8 cellular contexts compared by ENCODE assay signal in genomic region chr1:66764994-66765578, GRCh38. TPM values are rescaled to one million over a fixed set of nuclear protein-coding genes. Genes with fewer than 3 reads are reported as not detected.
DNase-seq lines count a peak whose midpoint lies in the region; ATAC-seq, FAIRE-seq and TF ChIP-seq lines count a peak whose summit lies in the region.

No MANE protein-coding gene starts in this region.

- no peak overlapping the region for H3K27ac ChIP-seq in CD4-positive, alpha-beta T cell (ENCODE audit: low read depth, low read length)
- H3K27ac ChIP-seq in Panc1 (ENCODE audit: low read length) (no peak overlapping the region), heart left ventricle (no peak overlapping the region), small intestine (ENCODE audit: low read depth in 1 of 2, low read length in 1 of 2) (no peak overlapping the region)

- H3K27me3 ChIP-seq in CD4-positive, alpha-beta T cell (ENCODE audit: control insufficient read depth, insufficient read depth, low read length) = no peaks in the 10 kb centered on the region
- no peaks in the 10 kb centered on the region for H3K27me3 ChIP-seq in Panc1 (ENCODE audit: control insufficient read depth, insufficient read depth, low read length)
- no peaks in the 10 kb centered on the region for H3K27me3 ChIP-seq in heart left ventricle
- H3K27me3 ChIP-seq in small intestine (ENCODE audit: control insufficient read depth in 2 of 2, insufficient read depth in 2 of 2, low read length in 2 of 2) = no peaks in the 10 kb centered on the region

- H3K27me3 Mint-ChIP-seq in CD4-positive, alpha-beta T cell = no peaks in the 10 kb centered on the region

- no TSS peak for BruUV-seq in Panc1 (replicated peaks; lab: Mats Ljungman, UMichigan)

- TF ChIP-seq POLR2A in heart left ventricle (IDR thresholded peaks at IDR 0.05) = no peak

- no peak overlapping the region for H3K27ac Mint-ChIP-seq in CD4-positive, alpha-beta T cell
- H3K27ac Mint-ChIP-seq in activated naive CD4-positive, alpha-beta T cell treated with anti-CD3 and anti-CD28 coated beads, Interleukin-2, amount 50 U/mL, for 72 hours = no peak overlapping the region

- 16 to 21% (median 18%) methylated on average over 3 of the region's 3 CpGs for WGBS in heart left ventricle, 4 donors
- 12 to 23% (median 21%) methylated on average over 3 of the region's 3 CpGs for WGBS in small intestine, 3 donors

- peak in 8 of 10 experiments; percentile 22 to 51 (median 40) for DNase-seq in CD4-positive, alpha-beta T cell
- DNase-seq in GM19239 (ENCODE audit: insufficient read length, low spot score) = no peak
- DNase-seq in HUDEP-2 (lab: John Stamatoyannopoulos, UW; ENCODE audit: unreplicated experiment in 76 of 76) = peak in 40 of 76 experiments; percentile 6 to 67 (median 33)
- peak; percentile 60 for DNase-seq in Panc1 (ENCODE audit: low read depth, low spot score)
- peak in 1 of 2 donors; percentile 61 for DNase-seq in activated naive CD4-positive, alpha-beta T cell treated with anti-CD3 and anti-CD28 coated beads, Interleukin-2, amount 50 U/mL, for 72 hours (ENCODE audit: low spot score in 2 of 2)
- peak in 2 of 5 donors; percentile 18 to 21 for DNase-seq in heart left ventricle
- peak; percentile 45 for DNase-seq in small intestine

- in situ Hi-C loops in Panc1 (cut with HindIII; ENCODE audit: low pct_unique_long_range_greater_than_20kb, low sequenced_read_pairs) = no loop called here

- no peaks in the 10 kb centered on the region for H3K36me3 Mint-ChIP-seq in CD4-positive, alpha-beta T cell (ENCODE audit: low read depth)
- H3K36me3 Mint-ChIP-seq in activated naive CD4-positive, alpha-beta T cell treated with anti-CD3 and anti-CD28 coated beads, Interleukin-2, amount 50 U/mL, for 72 hours = no peaks in the 10 kb centered on the region

- H3K36me3 ChIP-seq in Panc1 (ENCODE audit: control insufficient read depth, insufficient read depth, low read length) (no peaks in the 10 kb centered on the region), heart left ventricle (no peaks in the 10 kb centered on the region), small intestine (ENCODE audit: control insufficient read depth in 2 of 2, insufficient read depth in 2 of 2, low read length in 2 of 2) (no peaks in the 10 kb centered on the region)

- ATAC-seq in CD4-positive, alpha-beta T cell (ENCODE audit: poor library complexity) = peak; percentile 69
- ATAC-seq in Panc1 (no peak; the same call in 1 of the 2 replicates), heart left ventricle (peak in 1 of 4 donors; percentile 52), GM18873 (IDR thresholded peaks at IDR 0.05; ENCODE audit: low FRiP score, unreplicated experiment) (no peak)
- ATAC-seq in activated naive CD4-positive, alpha-beta T cell treated with anti-CD3 and anti-CD28 coated beads, Interleukin-2, amount 50 U/mL, for 72 hours = peak; percentile 52 to 64

- FAIRE-seq in GM19239 (lab: Jason Lieb, UNC) (peak; percentile 33), small intestine (lab: Jason Lieb, UNC) (no peak)

- H3K4me3 ChIP-seq in Panc1 (ENCODE audit: low read depth in 2 of 2, low read length in 2 of 2) (no peak overlapping the region), heart left ventricle (no peak overlapping the region), small intestine (ENCODE audit: low read depth in 1 of 2, low read length in 2 of 2) (no peak overlapping the region)

- H3K9me3 Mint-ChIP-seq in CD4-positive, alpha-beta T cell = no peaks in the 10 kb centered on the region
- no peaks in the 10 kb centered on the region for H3K9me3 Mint-ChIP-seq in activated naive CD4-positive, alpha-beta T cell treated with anti-CD3 and anti-CD28 coated beads, Interleukin-2, amount 50 U/mL, for 72 hours

- TF ChIP-seq CTCF in CD4-positive, alpha-beta T cell (IDR thresholded peaks at IDR 0.05) = peak; percentile 86
- TF ChIP-seq CTCF in Panc1 (IDR thresholded peaks at IDR 0.05) (peak; percentile 76; the same call in 1 of the 2 replicates), heart left ventricle (IDR thresholded peaks at IDR 0.05) (peak; percentile 62 to 84 (median 78))

- H3K4me1 Mint-ChIP-seq in CD4-positive, alpha-beta T cell (ENCODE audit: low read depth) = peaks cover 15% of the 10 kb centered on the region

- CTCF ChIA-PET in CD4-positive, alpha-beta T cell (lab: Charles Lee) = interaction anchor here (0.6 to 1.7 kb wide), 8 partner anchors 9 to 995 kb away, joined by 3 to 19 read pairs (median 3); no protein-coding TSS in a partner anchor
- CTCF ChIA-PET in Panc1 (lab: Charles Lee) = interaction anchor here (0.5 to 0.8 kb wide), 4 partner anchors 32 to 224 kb away, joined by 3 to 6 read pairs (median 4); no protein-coding TSS in a partner anchor

- H3K4me1 ChIP-seq in Panc1 (ENCODE audit: control insufficient read depth, insufficient read depth, low read length) = no peaks in the 10 kb centered on the region
- peaks cover 0 to 4% (median 0%) of the 10 kb centered on the region in 12 donors for H3K4me1 ChIP-seq in heart left ventricle
- no peaks in the 10 kb centered on the region for H3K4me1 ChIP-seq in small intestine (ENCODE audit: control insufficient read depth in 2 of 2, insufficient read depth in 1 of 2, low read depth in 1 of 2, low read length in 1 of 2)

- H3K4me3 Mint-ChIP-seq in CD4-positive, alpha-beta T cell = no peak overlapping the region

- POLR2A ChIA-PET in CD4-positive, alpha-beta T cell (lab: Charles Lee) = interaction anchor here (0.9 to 1.3 kb wide), 4 partner anchors 12 to 384 kb away, joined by 3 to 6 read pairs (median 4); no protein-coding TSS in a partner anchor
- POLR2A ChIA-PET in Panc1 (lab: Charles Lee) = no interaction called here

- no peaks in the 10 kb centered on the region for H3K9me3 ChIP-seq in CD4-positive, alpha-beta T cell (ENCODE audit: control insufficient read depth, low read length)
- H3K9me3 ChIP-seq in Panc1 (ENCODE audit: control insufficient read depth, insufficient read depth, low read depth, low read length) = no peaks in the 10 kb centered on the region
- peaks cover 0 to 7% (median 0%) of the 10 kb centered on the region in 12 donors for H3K9me3 ChIP-seq in heart left ventricle
- no peaks in the 10 kb centered on the region for H3K9me3 ChIP-seq in small intestine (ENCODE audit: control insufficient read depth, low read depth)

- intact Hi-C loops in CD4-positive, alpha-beta T cell (cut with DNase I, micrococcal nuclease) = loop anchor here (1.0 to 10.0 kb wide), 10 partner anchors 160 to 990 kb away; partner anchors contain the start of genes DNAI4 (in 1 of the 2) and MIER1 (in 1 of the 2)
- intact Hi-C loops in Panc1 (cut with micrococcal nuclease; ENCODE audit: unreplicated experiment) = loop anchor here (5.0 to 10.0 kb wide), 4 partner anchors 170 to 447 kb away; no protein-coding TSS in a partner anchor
- intact Hi-C loops in heart left ventricle (cut with DNase I) = loop anchor here (1.0 to 10.0 kb wide), 12 partner anchors 150 to 740 kb away; partner anchors contain the start of genes DNAI4 (in 3 of the 10), MIER1 (in 3 of the 10) and SLC35D1 (in 1 of the 10)

RNA-seq across cellular contexts. Expression of gene DYNLT5, which starts 12.8 kb away (rescaled TPM):
- not detected for total RNA-seq in CD4-positive, alpha-beta T cell
- not detected for total RNA-seq in Panc1 (2021; ENCODE audit: unreplicated experiment)
- not detected for polyA plus RNA-seq in Panc1 (2012; ENCODE audit: insufficient read length)
- not detected for total RNA-seq in activated naive CD4-positive, alpha-beta T cell treated with anti-CD3 and anti-CD28 coated beads, Interleukin-2, amount 50 U/mL, for 72 hours
- 1 to 10 TPM in 6 of 9 donors, under 1 TPM in 3; 0.48 to 7.3 (median 1.8) TPM for total RNA-seq in heart left ventricle
- 1 to 10 TPM; 1.7 to 3.1 TPM for polyA plus RNA-seq in heart left ventricle
- under 1 TPM in 1 of 3 donors, not detected in 2; 0.39 TPM for polyA plus RNA-seq in small intestine

RNA-seq across cellular contexts. Expression of gene INSL5, which starts 36.0 kb away (rescaled TPM):
- not detected for total RNA-seq in CD4-positive, alpha-beta T cell
- total RNA-seq in Panc1 (2021; ENCODE audit: unreplicated experiment) = not detected
- not detected for polyA plus RNA-seq in Panc1 (2012; ENCODE audit: insufficient read length)
- not detected for total RNA-seq in activated naive CD4-positive, alpha-beta T cell treated with anti-CD3 and anti-CD28 coated beads, Interleukin-2, amount 50 U/mL, for 72 hours
- total RNA-seq in heart left ventricle = not detected
- polyA plus RNA-seq in heart left ventricle = not detected
- polyA plus RNA-seq in small intestine = not detected

Comparison
In these comparisons a context has a peak if more than half of its experiments do, and no peak if none do; other contexts are left out.
1. ATAC-seq: peak in CD4-positive, alpha-beta T cell (single experiment) and activated naive CD4-positive, alpha-beta T cell treated with anti-CD3 and anti-CD28 coated beads, Interleukin-2, amount 50 U/mL, for 72 hours (2 of 2); none in Panc1 (single experiment) and GM18873 (single experiment).
2. Peak in every context shown above with its lines, with median percentiles within 50 percentile points of each other: CTCF ChIP-seq.